ENCODE assay signal across 16 cellular contexts in genomic region chr1:61227857-61228557, GRCh38.
DNase-seq lines count a peak whose midpoint lies in the region; FAIRE-seq and TF ChIP-seq lines count a peak whose summit lies in the region.
"Had no signal": no experiment of that assay in that cellular context is flagged by ENCODE, and none has a peak within 500 bp of the region (broad histone marks: within the 10 kb centered on the region; RNA-seq: fewer than 3 reads in every experiment).

No MANE protein-coding gene starts in this region.

- no peaks in the 10 kb centered on the region for H4K20me1 ChIP-seq in keratinocyte (ENCODE audit: control insufficient read depth, extremely low read depth, insufficient read depth, low read length)

- H3K4me3 ChIP-seq in BE2C (ENCODE audit: low read depth, low read length) (peak overlapping the region; percentile 49), keratinocyte (ENCODE audit: control insufficient read depth in 2 of 3, extremely low read depth in 1 of 3, insufficient read depth in 2 of 3, low read depth in 1 of 3, low read length in 3 of 3) (no peak overlapping the region), uterus (no peak overlapping the region), H7 (ENCODE audit: insufficient read depth, low read depth, low read length) (no peak overlapping the region)
- H3K4me3 ChIP-seq: smooth muscle cell had no signal

- H3K79me2 ChIP-seq in keratinocyte (ENCODE audit: control insufficient read depth, insufficient read depth, low read length) = no peaks in the 10 kb centered on the region

- intact Hi-C loops in uterus (cut with DNase I; ENCODE audit: low total_unique reads) = no loop called here

- no peak overlapping the region for H3K9ac ChIP-seq in keratinocyte (ENCODE audit: control insufficient read depth, extremely low read depth, insufficient read depth, low read length)

- dilution Hi-C loops in keratinocyte (cut with MboI; ENCODE audit: extremely low pct_ligation_motif_present, low sequenced_read_pairs) = no loop called here

- peak; percentile 31 for DNase-seq in BE2C
- DNase-seq in SHP77 treated with DMSO at 0.1 percent for 48 hours (lab: John Stamatoyannopoulos, UW) = peak; percentile 27
- no peak for DNase-seq in keratinocyte (ENCODE audit: low read depth, low spot score)
- no peak for DNase-seq in effector CD8-positive, alpha-beta T cell (lab: John Stamatoyannopoulos, UW)
- DNase-seq in GM03348 (ENCODE audit: low spot score) = no peak
- DNase-seq in uterus = no peak
- DNase-seq in H7 = no peak
- DNase-seq: activated CD4-positive, CD25-positive, alpha-beta regulatory T cell treated with anti-CD3 and anti-CD28 coated beads, Interleukin-2, amount 50 U/mL, for 72 hours; activated CD8-positive, alpha-beta memory T cell treated with anti-CD3 and anti-CD28 coated beads, Interleukin-2, amount 50 U/mL, for 48 hours; central memory CD4-positive, alpha-beta T cell; HFFc6; islet precursor cell; stimulated activated naive CD8-positive, alpha-beta T cell treated with anti-CD3 and anti-CD28 coated beads, Interleukin-15, Interleukin-2, amounts not matched to agents 100 U/mL and 50 U/mL, for 24 hours; T-helper 1 cell had no signal

- TF ChIP-seq CTCF in BE2C (IDR thresholded peaks at IDR 0.05; ENCODE audit: low read depth, low read length) (no peak), keratinocyte (optimal IDR thresholded peaks at IDR 0.05 in 1 of 3, IDR thresholded peaks at IDR 0.05 in 1 of 3, conservative IDR thresholded peaks at IDR 0.05 in 1 of 3; ENCODE audit: extremely low read depth in 1 of 3, insufficient read depth in 2 of 3, low read length in 3 of 3) (no peak), uterus (IDR thresholded peaks at IDR 0.05) (no peak)

- no peak for FAIRE-seq in keratinocyte (lab: Jason Lieb, UNC)

- no peaks in the 10 kb centered on the region for H3K9me3 ChIP-seq in BE2C
- no peaks in the 10 kb centered on the region for H3K9me3 ChIP-seq in keratinocyte (ENCODE audit: control insufficient read depth, low read depth, low read length)
- no peaks in the 10 kb centered on the region for H3K9me3 ChIP-seq in uterus

- no peak for TF ChIP-seq RAD21 in Ishikawa (IDR thresholded peaks at IDR 0.05; ENCODE audit: low read depth)

- H3K36me3 ChIP-seq in BE2C (no peaks in the 10 kb centered on the region), keratinocyte (ENCODE audit: control insufficient read depth in 2 of 2, extremely low read depth in 1 of 2, insufficient read depth in 2 of 2, low read length in 2 of 2) (no peaks in the 10 kb centered on the region), uterus (no peaks in the 10 kb centered on the region), H7 (replicated peaks; ENCODE audit: control insufficient read depth, insufficient read depth, low read length) (no peaks in the 10 kb centered on the region)

- no peak for TF ChIP-seq EP300 in Ishikawa (IDR thresholded peaks at IDR 0.05; ENCODE audit: borderline replicate concordance)

- H3K27me3 ChIP-seq in BE2C (no peaks in the 10 kb centered on the region), keratinocyte (ENCODE audit: control insufficient read depth, extremely low read depth, insufficient read depth, low read length) (no peaks in the 10 kb centered on the region), uterus (no peaks in the 10 kb centered on the region), H7 (ENCODE audit: control insufficient read depth, insufficient read depth, low read length) (no peaks in the 10 kb centered on the region)

- H3K4me1 ChIP-seq in BE2C (peaks cover 6% of the 10 kb centered on the region), keratinocyte (ENCODE audit: control insufficient read depth, extremely low read depth, insufficient read depth, low read length) (peaks cover 15% of the 10 kb centered on the region), uterus (peaks cover 0 to 12% of the 10 kb centered on the region in 2 donors)

- peak overlapping the region; percentile 79 for H3K4me2 ChIP-seq in keratinocyte (ENCODE audit: control insufficient read depth, extremely low read depth, insufficient read depth, low read depth, low read length)
- H3K4me2 ChIP-seq: smooth muscle cell had no signal

- H2AFZ ChIP-seq in keratinocyte (ENCODE audit: control insufficient read depth, low read length) = no peak overlapping the region

- H3K27ac ChIP-seq in keratinocyte (ENCODE audit: control insufficient read depth, insufficient read depth, low read length) = no peak overlapping the region
- no peak overlapping the region for H3K27ac ChIP-seq in uterus

- H3K9me1 ChIP-seq in keratinocyte (ENCODE audit: control insufficient read depth, extremely low read depth, insufficient read depth, low read length) = no peaks in the 10 kb centered on the region

- no peak for TF ChIP-seq POLR2A in uterus (IDR thresholded peaks at IDR 0.05)

TF ChIP-seq in Ishikawa, 13 proteins besides CTCF, POLR2A, EP300 and RAD21:
- TF ChIP-seq YY1 (IDR thresholded peaks at IDR 0.05; ENCODE audit: low read depth) (no peak), CEBPB (IDR thresholded peaks at IDR 0.05) (no peak), MAX (IDR thresholded peaks at IDR 0.05) (no peak), TAF1 (IDR thresholded peaks at IDR 0.05; ENCODE audit: low read depth) (no peak), NFIC (IDR thresholded peaks at IDR 0.05) (peak; percentile 24; the same call in 1 of the 2 replicates)
TF ChIP-seq in Ishikawa: peak in this region for 1.

Comparison
In these comparisons a context has a peak if more than half of its experiments do, and no peak if none do; other contexts are left out.
1. DNase-seq: peak in BE2C (single experiment) and SHP77 treated with DMSO at 0.1 percent for 48 hours (single experiment); none in keratinocyte (single experiment), effector CD8-positive, alpha-beta T cell (single experiment), GM03348 (single experiment), uterus (0 of 2) and H7 (single experiment).